8 cellular contexts compared by ENCODE assay signal in genomic region chr4:40897557-40898203, GRCh38.
DNase-seq lines count a peak whose midpoint lies in the region; ATAC-seq and TF ChIP-seq lines count a peak whose summit lies in the region.

No MANE protein-coding gene starts in this region.

- no peaks in the 10 kb centered on the region for H3K27me3 ChIP-seq in right cardiac atrium (ENCODE audit: control insufficient read depth, insufficient read depth)
- no peaks in the 10 kb centered on the region for H3K27me3 ChIP-seq in sigmoid colon

- TF ChIP-seq CTCF in sigmoid colon (IDR thresholded peaks at IDR 0.05), result peak; percentile 35 to 68 (median 54)

- peaks cover 0 to 27% (median 6%) of the 10 kb centered on the region in 4 donors for H3K36me3 ChIP-seq in sigmoid colon

- H3K4me3 ChIP-seq in right cardiac atrium (ENCODE audit: low read length) (no peak overlapping the region), sigmoid colon (no peak overlapping the region)

- H3K9me3 ChIP-seq in right cardiac atrium (ENCODE audit: control insufficient read depth, low read length) (no peaks in the 10 kb centered on the region), sigmoid colon (no peaks in the 10 kb centered on the region)

- WGBS in right cardiac atrium, result 39% methylated on average over 10 of the region's 10 CpGs
- WGBS in sigmoid colon, 2 donors, result 31 to 38% methylated on average over 10 of the region's 10 CpGs

- DNase-seq in DMS53 (lab: John Stamatoyannopoulos, UW) (peak; percentile 97), GOT3 (lab: John Stamatoyannopoulos, UW) (peak; percentile 13), NCI-H1092 treated with DMSO at 0.1 percent for 48 hours (lab: John Stamatoyannopoulos, UW) (peak; percentile 80), T-helper 1 cell (peak in 4 of 5 donors; percentile 17 to 46 (median 38)), amniotic epithelial cell (ENCODE audit: low read depth) (peak; percentile 52), right cardiac atrium (peak; percentile 72 to 85 (median 83)), sigmoid colon (peak; percentile 71)

- no peak overlapping the region for H3K27ac ChIP-seq in right cardiac atrium (ENCODE audit: low read length)
- H3K27ac ChIP-seq in sigmoid colon, result no peak overlapping the region

- no peak for TF ChIP-seq POLR2A in sigmoid colon (IDR thresholded peaks at IDR 0.05)

- ATAC-seq in right cardiac atrium, result peak; percentile 61 to 77
- ATAC-seq in HG03565 (IDR thresholded peaks at IDR 0.05; ENCODE audit: unreplicated experiment), result no peak

- no peak for TF ChIP-seq EP300 in sigmoid colon (IDR thresholded peaks at IDR 0.05)

- intact Hi-C loops in right cardiac atrium (cut with DNase I) (loop anchor here in 2 of 4 donors (5.0 kb wide), 2 partner anchors 55 to 160 kb away; no protein-coding TSS in a partner anchor), sigmoid colon (cut with DNase I) (loop anchor here (1.0 to 5.0 kb wide), 2 partner anchors 55 to 160 kb away; no protein-coding TSS in a partner anchor)

- no peaks in the 10 kb centered on the region for H3K4me1 ChIP-seq in right cardiac atrium (ENCODE audit: control insufficient read depth, insufficient read depth, low read length)
- H3K4me1 ChIP-seq in sigmoid colon, result no peaks in the 10 kb centered on the region

Comparison
In these comparisons a context has a peak if more than half of its experiments do, and no peak if none do; other contexts are left out.
1. DNase-seq: peak in every context shown above with its lines; median percentile 97 in DMS53; 83 in right cardiac atrium; 80 in NCI-H1092 treated with DMSO at 0.1 percent for 48 hours; 71 in sigmoid colon; 52 in amniotic epithelial cell; 38 in T-helper 1 cell; 13 in GOT3.